ENCODE assay signal across 8 cellular contexts in the genomic region with DNA sequence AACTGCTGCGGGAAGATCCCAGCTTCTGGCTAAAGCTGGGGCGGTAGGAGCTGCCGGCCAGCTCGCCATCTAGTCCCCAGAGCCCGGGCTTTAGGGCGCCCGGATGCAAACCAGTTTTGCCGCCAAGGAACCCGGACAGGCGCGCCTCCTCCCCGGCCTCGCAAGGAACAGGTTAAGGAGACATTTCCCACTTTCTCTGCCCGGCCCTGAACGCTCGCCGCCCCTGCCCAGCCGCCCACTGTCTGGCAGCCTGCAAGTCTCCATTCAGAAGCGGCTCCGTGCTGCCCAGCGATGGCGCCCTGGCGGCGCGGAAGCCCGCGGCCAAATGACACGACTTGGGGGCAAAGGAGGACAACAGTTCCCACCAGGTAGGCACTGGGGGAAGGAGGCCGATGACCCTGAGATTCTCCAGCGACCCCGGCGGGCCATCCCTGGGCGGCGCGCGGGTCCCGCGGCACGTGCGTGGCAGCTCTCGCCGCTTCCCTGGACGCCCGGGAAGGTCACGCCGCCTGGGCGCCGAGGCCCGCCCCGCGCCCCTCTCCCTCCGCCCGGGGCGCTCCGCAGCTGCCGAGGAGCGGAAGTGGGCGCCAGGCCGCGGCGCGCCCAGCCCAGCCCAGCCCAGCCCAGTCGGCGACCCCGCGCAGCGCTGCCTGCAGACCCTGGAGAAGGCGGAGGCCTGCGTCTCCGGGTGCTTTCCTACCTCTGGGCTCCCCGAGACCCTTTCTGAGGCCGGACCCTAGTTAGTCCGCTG. TPM values are rescaled to one million over a fixed set of nuclear protein-coding genes. Genes with fewer than 3 reads are reported as not detected.
DNase-seq lines count a peak whose midpoint lies in the region; ATAC-seq lines count a peak whose summit lies in the region.

No MANE protein-coding gene starts in this region.

- no peak overlapping the region for H3K9ac ChIP-seq in rectal smooth muscle tissue (ENCODE audit: low read length)

- H3K27me3 ChIP-seq in rectal smooth muscle tissue (ENCODE audit: control insufficient read depth, insufficient read depth, low read length): no peaks in the 10 kb centered on the region

- H3K27me3 Mint-ChIP-seq in activated naive CD4-positive, alpha-beta T cell treated with anti-CD3 and anti-CD28 coated beads, Interleukin-2, amount 50 U/mL, for 24 hours: peaks cover 21% of the 10 kb centered on the region

- H3K4me1 ChIP-seq in rectal smooth muscle tissue (ENCODE audit: control insufficient read depth, insufficient read depth, low read length): peaks cover 5% of the 10 kb centered on the region

- H3K9me3 Mint-ChIP-seq in activated naive CD4-positive, alpha-beta T cell treated with anti-CD3 and anti-CD28 coated beads, Interleukin-2, amount 50 U/mL, for 24 hours: no peaks in the 10 kb centered on the region

- peak; percentile 71 for ATAC-seq in GM21447 (IDR thresholded peaks at IDR 0.05; ENCODE audit: unreplicated experiment)
- peak; percentile 71 to 89 for ATAC-seq in left cardiac atrium
- ATAC-seq in GM18519 (IDR thresholded peaks at IDR 0.05; ENCODE audit: low FRiP score, unreplicated experiment): no peak

- H3K36me3 Mint-ChIP-seq in activated naive CD4-positive, alpha-beta T cell treated with anti-CD3 and anti-CD28 coated beads, Interleukin-2, amount 50 U/mL, for 24 hours: peaks cover 2% of the 10 kb centered on the region

- no peak overlapping the region for H3K27ac Mint-ChIP-seq in activated naive CD4-positive, alpha-beta T cell treated with anti-CD3 and anti-CD28 coated beads, Interleukin-2, amount 50 U/mL, for 24 hours

- no peaks in the 10 kb centered on the region for H3K36me3 ChIP-seq in rectal smooth muscle tissue (ENCODE audit: control insufficient read depth, insufficient read depth, low read length)

- H3K4me3 Mint-ChIP-seq in activated naive CD4-positive, alpha-beta T cell treated with anti-CD3 and anti-CD28 coated beads, Interleukin-2, amount 50 U/mL, for 24 hours: peak overlapping the region; percentile 68

- DNase-seq in GM03348 (ENCODE audit: low spot score): peak; percentile 43
- DNase-seq in M059J (ENCODE audit: low read depth): peak; percentile 11
- DNase-seq in left cardiac atrium: peak; percentile 42
- DNase-seq in NCI-H524 treated with DMSO at 0.1 percent for 48 hours (lab: John Stamatoyannopoulos, UW): no peak

- H3K27ac ChIP-seq in rectal smooth muscle tissue (ENCODE audit: low read depth, low read length): peak overlapping the region; percentile 21

- intact Hi-C loops in left cardiac atrium (cut with DNase I): no loop called here

- H3K4me3 ChIP-seq in rectal smooth muscle tissue (ENCODE audit: low read length): peak overlapping the region; percentile 62

- peaks cover 9% of the 10 kb centered on the region for H3K4me1 Mint-ChIP-seq in activated naive CD4-positive, alpha-beta T cell treated with anti-CD3 and anti-CD28 coated beads, Interleukin-2, amount 50 U/mL, for 24 hours

RNA-seq across cellular contexts. Expression of a gene that starts 42.2 kb away (rescaled TPM):
- total RNA-seq in M059J (2014; rRNA removed; shearing (Covaris generic)): 1.2 and 2.6 TPM in 2 replicates
- 1 to 10 TPM; 3.6 to 4.3 TPM for total RNA-seq in left cardiac atrium

RNA-seq across cellular contexts. Expression of a gene that starts 52.6 kb away (rescaled TPM):
- 26.1 and 29.3 TPM in 2 replicates for total RNA-seq in M059J (2014; rRNA removed; shearing (Covaris generic))
- 10 to 100 TPM; 48.7 to 56.2 TPM for total RNA-seq in left cardiac atrium
